Comparison of ENCODE assay signal across 24 cellular contexts in the genomic region with DNA sequence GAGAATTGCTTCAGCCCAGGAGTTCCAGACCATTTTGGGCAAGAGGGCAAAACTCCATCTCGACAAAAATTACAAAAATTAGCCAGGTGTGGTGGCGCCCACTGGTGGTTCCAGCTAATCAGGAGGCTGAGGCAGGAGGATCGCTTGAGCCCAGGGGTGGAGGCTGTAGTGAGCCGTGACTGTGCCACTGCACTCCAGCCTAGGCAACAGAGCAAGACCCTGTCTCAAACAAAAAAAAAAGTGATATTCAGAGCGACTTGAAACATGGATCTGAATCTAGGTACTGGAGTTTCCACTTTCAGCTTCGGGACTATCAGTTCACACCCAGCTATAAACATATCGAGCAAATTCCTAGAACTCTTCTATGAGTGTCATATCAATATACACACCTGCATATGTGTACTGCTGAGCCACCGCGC. TPM values are rescaled to one million over a fixed set of nuclear protein-coding genes. Genes with fewer than 3 reads are reported as not detected.
A peak's percentile ranks its signal among the peaks of the same experiment; 100 is the strongest.
DNase-seq lines count a peak whose midpoint lies in the region; ATAC-seq and TF ChIP-seq lines count a peak whose summit lies in the region.
"Had no signal": no experiment of that assay in that cellular context is flagged by ENCODE, and none has a peak within 500 bp of the region (broad histone marks: within the 10 kb centered on the region; RNA-seq: fewer than 3 reads in every experiment).

No MANE protein-coding gene starts in this region.

- TF ChIP-seq CTCF in OCI-LY3 (IDR thresholded peaks at IDR 0.05; ENCODE audit: low read depth, low read length) (peak; percentile 17; the same call in 1 of the 2 replicates), endothelial cell (IDR thresholded peaks at IDR 0.05; ENCODE audit: unreplicated experiment) (peak; percentile 41), retinal pigment epithelial cell (conservative IDR thresholded peaks at IDR 0.05; ENCODE audit: low read depth, low read length) (peak; percentile 20)

- no peaks in the 10 kb centered on the region for H3K9me3 ChIP-seq in OCI-LY3 (ENCODE audit: insufficient read depth, low read length)
- no peaks in the 10 kb centered on the region for H3K9me3 ChIP-seq in right cardiac atrium (ENCODE audit: control insufficient read depth, low read length)
- H3K9me3 ChIP-seq: adrenal gland, breast epithelium, ovary, thoracic aorta had no signal

- peak; percentile 14 for DNase-seq in activated naive CD4-positive, alpha-beta T cell treated with anti-CD3 and anti-CD28 coated beads for 36 hours
- DNase-seq in activated naive CD4-positive, alpha-beta T cell treated with Interleukin-2 at 50 U/mL for 16 hours = no peak
- DNase-seq in endothelial cell (ENCODE audit: low spot score) (no peak), retinal pigment epithelial cell (ENCODE audit: low read depth) (no peak), right cardiac atrium (no peak), NCI-H446 (lab: John Stamatoyannopoulos, UW) (no peak)
- no peak for DNase-seq in stimulated activated naive B cell treated with anti-CD40 and anti-IgM and Interleukin-4, amounts not matched to agents 10 μg/mL and 1 μg/mL and 100 μg/mL, for 72 hours
- DNase-seq: activated CD4-positive, alpha-beta T cell treated with anti-CD3 and anti-CD28 coated beads, Interleukin-2, amount 50 U/mL, for 4 hours; activated gamma-delta T cell; adrenal gland; CD4-positive, CD25-positive, alpha-beta regulatory T cell; NCI-H187; NCI-H748 treated with DMSO at 0.1 percent for 48 hours; OCI-M1; ovary; SIG-M5; T-helper 1 cell had no signal

- CTCF ChIA-PET in activated naive CD4-positive, alpha-beta T cell treated with anti-CD3 and anti-CD28 coated beads for 36 hours (lab: Charles Lee) = interaction anchor here (0.6 to 1.5 kb wide), 6 partner anchors 9 to 1138 kb away, joined by 3 to 5 read pairs (median 3); partner anchors contain the start of gene RNF34

- H3K9me3 Mint-ChIP-seq in activated naive CD4-positive, alpha-beta T cell treated with anti-CD3 and anti-CD28 coated beads for 36 hours = no peaks in the 10 kb centered on the region
- H3K9me3 Mint-ChIP-seq in endothelial cell (ENCODE audit: unreplicated experiment) = no peaks in the 10 kb centered on the region
- no peaks in the 10 kb centered on the region for H3K9me3 Mint-ChIP-seq in stimulated activated naive B cell treated with anti-CD40 and anti-IgM and Interleukin-4, amounts not matched to agents 10 μg/mL and 1 μg/mL and 100 μg/mL, for 72 hours
- H3K9me3 Mint-ChIP-seq: stimulated activated memory B cell treated with anti-CD40 and anti-IgM and Interleukin-4, amounts not matched to agents 10 μg/mL and 1 μg/mL and 100 μg/mL, for 72 hours had no signal

- no peaks in the 10 kb centered on the region for H4K20me1 ChIP-seq in OCI-LY3 (ENCODE audit: insufficient read depth, low read length)

- H3K27ac ChIP-seq in OCI-LY3 (ENCODE audit: low read length) (no peak overlapping the region), right cardiac atrium (ENCODE audit: low read length) (no peak overlapping the region)
- H3K27ac ChIP-seq: adrenal gland, breast epithelium, epithelial cell of prostate, ovary, thoracic aorta had no signal

- no peaks in the 10 kb centered on the region for H3K36me3 ChIP-seq in OCI-LY3 (replicated peaks; ENCODE audit: low read depth, low read length)
- H3K36me3 ChIP-seq: adrenal gland, breast epithelium, ovary, thoracic aorta had no signal

- H3K27ac Mint-ChIP-seq in activated naive CD4-positive, alpha-beta T cell treated with anti-CD3 and anti-CD28 coated beads for 36 hours = no peak overlapping the region
- H3K27ac Mint-ChIP-seq in endothelial cell (ENCODE audit: unreplicated experiment) = no peak overlapping the region
- no peak overlapping the region for H3K27ac Mint-ChIP-seq in stimulated activated naive B cell treated with anti-CD40 and anti-IgM and Interleukin-4, amounts not matched to agents 10 μg/mL and 1 μg/mL and 100 μg/mL, for 72 hours
- H3K27ac Mint-ChIP-seq: CD4-positive, CD25-positive, alpha-beta regulatory T cell; IgD-negative memory B cell; stimulated activated memory B cell treated with anti-CD40 and anti-IgM and Interleukin-4, amounts not matched to agents 10 μg/mL and 1 μg/mL and 100 μg/mL, for 72 hours had no signal

- H3K9ac ChIP-seq in OCI-LY3 (ENCODE audit: low read length) = no peak overlapping the region

- H3K4me1 Mint-ChIP-seq in activated naive CD4-positive, alpha-beta T cell treated with anti-CD3 and anti-CD28 coated beads for 36 hours (ENCODE audit: low read depth) = no peaks in the 10 kb centered on the region
- peaks cover 4% of the 10 kb centered on the region for H3K4me1 Mint-ChIP-seq in endothelial cell (ENCODE audit: unreplicated experiment)
- H3K4me1 Mint-ChIP-seq in stimulated activated naive B cell treated with anti-CD40 and anti-IgM and Interleukin-4, amounts not matched to agents 10 μg/mL and 1 μg/mL and 100 μg/mL, for 72 hours = peaks cover 0 to 4% of the 10 kb centered on the region in 2 donors
- H3K4me1 Mint-ChIP-seq: CD4-positive, CD25-positive, alpha-beta regulatory T cell; IgD-negative memory B cell; stimulated activated memory B cell treated with anti-CD40 and anti-IgM and Interleukin-4, amounts not matched to agents 10 μg/mL and 1 μg/mL and 100 μg/mL, for 72 hours had no signal

- H3K4me3 ChIP-seq in OCI-LY3 (ENCODE audit: low read length) (no peak overlapping the region), retinal pigment epithelial cell (ENCODE audit: low read length) (no peak overlapping the region), right cardiac atrium (ENCODE audit: low read length) (no peak overlapping the region)
- H3K4me3 ChIP-seq: adrenal gland, breast epithelium, lung, ovary, thoracic aorta had no signal

- H3K4me1 ChIP-seq in OCI-LY3 (ENCODE audit: low read length) = no peaks in the 10 kb centered on the region
- H3K4me1 ChIP-seq in right cardiac atrium (ENCODE audit: control insufficient read depth, insufficient read depth, low read length) = no peaks in the 10 kb centered on the region
- H3K4me1 ChIP-seq: adrenal gland, breast epithelium had no signal

- no peaks in the 10 kb centered on the region for H3K36me3 Mint-ChIP-seq in activated naive CD4-positive, alpha-beta T cell treated with anti-CD3 and anti-CD28 coated beads for 36 hours (ENCODE audit: low read depth)
- H3K36me3 Mint-ChIP-seq in endothelial cell (ENCODE audit: low read depth, unreplicated experiment) = no peaks in the 10 kb centered on the region
- no peaks in the 10 kb centered on the region for H3K36me3 Mint-ChIP-seq in stimulated activated naive B cell treated with anti-CD40 and anti-IgM and Interleukin-4, amounts not matched to agents 10 μg/mL and 1 μg/mL and 100 μg/mL, for 72 hours
- H3K36me3 Mint-ChIP-seq: CD4-positive, CD25-positive, alpha-beta regulatory T cell; stimulated activated memory B cell treated with anti-CD40 and anti-IgM and Interleukin-4, amounts not matched to agents 10 μg/mL and 1 μg/mL and 100 μg/mL, for 72 hours had no signal

- H3K4me3 Mint-ChIP-seq in activated naive CD4-positive, alpha-beta T cell treated with anti-CD3 and anti-CD28 coated beads for 36 hours = no peak overlapping the region
- no peak overlapping the region for H3K4me3 Mint-ChIP-seq in endothelial cell (ENCODE audit: unreplicated experiment)
- no peak overlapping the region for H3K4me3 Mint-ChIP-seq in stimulated activated naive B cell treated with anti-CD40 and anti-IgM and Interleukin-4, amounts not matched to agents 10 μg/mL and 1 μg/mL and 100 μg/mL, for 72 hours
- H3K4me3 Mint-ChIP-seq: CD4-positive, CD25-positive, alpha-beta regulatory T cell; IgD-negative memory B cell; stimulated activated memory B cell treated with anti-CD40 and anti-IgM and Interleukin-4, amounts not matched to agents 10 μg/mL and 1 μg/mL and 100 μg/mL, for 72 hours had no signal

- H3K27me3 Mint-ChIP-seq in activated naive CD4-positive, alpha-beta T cell treated with anti-CD3 and anti-CD28 coated beads for 36 hours (ENCODE audit: low read depth) = peaks cover 3% of the 10 kb centered on the region
- peaks cover 2% of the 10 kb centered on the region for H3K27me3 Mint-ChIP-seq in endothelial cell (ENCODE audit: unreplicated experiment)
- H3K27me3 Mint-ChIP-seq in stimulated activated naive B cell treated with anti-CD40 and anti-IgM and Interleukin-4, amounts not matched to agents 10 μg/mL and 1 μg/mL and 100 μg/mL, for 72 hours = no peaks in the 10 kb centered on the region
- H3K27me3 Mint-ChIP-seq: stimulated activated memory B cell treated with anti-CD40 and anti-IgM and Interleukin-4, amounts not matched to agents 10 μg/mL and 1 μg/mL and 100 μg/mL, for 72 hours had no signal

- no peaks in the 10 kb centered on the region for H3K79me2 ChIP-seq in OCI-LY3 (ENCODE audit: low read length)

- intact Hi-C loops in activated naive CD4-positive, alpha-beta T cell treated with anti-CD3 and anti-CD28 coated beads for 36 hours (cut with micrococcal nuclease) = no loop called here
- intact Hi-C loops in right cardiac atrium (cut with DNase I) = no loop called here

- no peak overlapping the region for H2AFZ ChIP-seq in OCI-LY3 (ENCODE audit: low read depth, low read length)

- H3K27me3 ChIP-seq in OCI-LY3 (ENCODE audit: low read depth, low read length) (peaks cover 4% of the 10 kb centered on the region; the same call in 1 of the 2 replicates), right cardiac atrium (ENCODE audit: control insufficient read depth, insufficient read depth) (no peaks in the 10 kb centered on the region)
- H3K27me3 ChIP-seq: adrenal gland, breast epithelium, ovary had no signal

- ATAC-seq in right cardiac atrium = no peak
- ATAC-seq in stimulated activated naive B cell treated with anti-CD40 and anti-IgM and Interleukin-4, amounts not matched to agents 10 μg/mL and 1 μg/mL and 100 μg/mL, for 72 hours (replicated peaks) = no peak
- ATAC-seq: stimulated activated memory B cell treated with anti-CD40 and anti-IgM and Interleukin-4, amounts not matched to agents 10 μg/mL and 1 μg/mL and 100 μg/mL, for 72 hours had no signal

- 93% methylated on average over 9 of the region's 9 CpGs for WGBS in right cardiac atrium

- no peak overlapping the region for H3K4me2 ChIP-seq in OCI-LY3 (ENCODE audit: low read length)

RNA-seq across cellular contexts. Expression of gene RNF34, which starts 16.3 kb away (rescaled TPM):
- 10 to 100 TPM; 54.1 to 57.0 TPM for total RNA-seq in activated naive CD4-positive, alpha-beta T cell treated with anti-CD3 and anti-CD28 coated beads for 36 hours
- 46.5 TPM for total RNA-seq in endothelial cell (ENCODE audit: unreplicated experiment)
- 10 to 100 TPM; 25.1 to 31.4 (median 26.1) TPM for total RNA-seq in right cardiac atrium
- 21.1 TPM for polyA plus RNA-seq in right cardiac atrium

RNA-seq across cellular contexts. Expression of gene ANAPC5, which starts 31.4 kb away (rescaled TPM):
- 100 to 1,000 TPM; 117 to 119 TPM for total RNA-seq in activated naive CD4-positive, alpha-beta T cell treated with anti-CD3 and anti-CD28 coated beads for 36 hours
- 68.7 TPM for total RNA-seq in endothelial cell (ENCODE audit: unreplicated experiment)
- 10 to 100 TPM; 59.4 to 64.0 (median 60.4) TPM for total RNA-seq in right cardiac atrium
- 55.7 TPM for polyA plus RNA-seq in right cardiac atrium
